Comparison of ENCODE assay signal across 23 cellular contexts in genomic region chr15:37075777-37076176, GRCh38.
"Had no signal": no experiment of that assay in that cellular context is flagged by ENCODE, and none has a peak within 500 bp of the region (broad histone marks: within the 10 kb centered on the region; RNA-seq: fewer than 3 reads in every experiment).

No MANE protein-coding gene starts in this region.

- H3K27ac Mint-ChIP-seq: effector memory CD8-positive, alpha-beta T cell; immature natural killer cell; memory B cell; naive B cell; nephron; stimulated activated memory B cell treated with anti-CD40 and anti-IgM and Interleukin-4, amounts not matched to agents 10 μg/mL and 1 μg/mL and 100 μg/mL, for 72 hours; stimulated activated naive CD8-positive, alpha-beta T cell treated with anti-CD3 and anti-CD28 coated beads, Interleukin-15, Interleukin-2, amounts not matched to agents 100 ng/mL and 50 ng/mL, for 24 hours had no signal

- H3K4me3 Mint-ChIP-seq: effector memory CD8-positive, alpha-beta T cell; immature natural killer cell; naive B cell; nephron; stimulated activated memory B cell treated with anti-CD40 and anti-IgM and Interleukin-4, amounts not matched to agents 10 μg/mL and 1 μg/mL and 100 μg/mL, for 72 hours; stimulated activated naive CD8-positive, alpha-beta T cell treated with anti-CD3 and anti-CD28 coated beads, Interleukin-15, Interleukin-2, amounts not matched to agents 100 ng/mL and 50 ng/mL, for 24 hours had no signal

- H3K4me1 Mint-ChIP-seq: immature natural killer cell, memory B cell, naive B cell had no signal

- H3K27me3 ChIP-seq: esophagus squamous epithelium, gastroesophageal sphincter, left lung, right lobe of liver, spleen, tibial artery, upper lobe of left lung, vagina had no signal

- H3K27ac ChIP-seq: esophagus squamous epithelium, gastroesophageal sphincter, left lung, lower lobe of right lung, psoas muscle, right lobe of liver, spleen, tibial artery, upper lobe of left lung, vagina had no signal

- H3K4me3 ChIP-seq: esophagus squamous epithelium, gastroesophageal sphincter, left lung, lower lobe of right lung, psoas muscle, right lobe of liver, spleen, tibial artery, upper lobe of left lung, vagina had no signal

- H3K4me1 ChIP-seq: lower lobe of right lung, psoas muscle had no signal

- H3K36me3 ChIP-seq: left lung, lower lobe of right lung, right lobe of liver, spleen, tibial artery, upper lobe of left lung, vagina had no signal

- DNase-seq: effector memory CD8-positive, alpha-beta T cell; esophagus squamous epithelium; foreskin fibroblast; immature natural killer cell; left lung; lower lobe of right lung; midbrain; naive B cell; psoas muscle; retina; right lobe of liver; spleen; stimulated activated CD4-positive, alpha-beta T cell treated with anti-CD3 and anti-CD28 coated beads, Interleukin-15, amount 100 ng/mL, for 24 hours; stimulated activated CD4-positive, alpha-beta T cell treated with anti-CD3 and anti-CD28 coated beads, Interleukin-1b, Interleukin-23, amount 100 ng/mL, for 48 hours; stimulated activated CD4-positive, alpha-beta T cell treated with anti-CD3 and anti-CD28 coated beads, Interleukin-4, amount 100 ng/mL, for 24 hours; tibial artery; upper lobe of left lung had no signal

- H3K9me3 Mint-ChIP-seq: effector memory CD8-positive, alpha-beta T cell; memory B cell; naive B cell; nephron; stimulated activated memory B cell treated with anti-CD40 and anti-IgM and Interleukin-4, amounts not matched to agents 10 μg/mL and 1 μg/mL and 100 μg/mL, for 72 hours; stimulated activated naive CD8-positive, alpha-beta T cell treated with anti-CD3 and anti-CD28 coated beads, Interleukin-15, Interleukin-2, amounts not matched to agents 100 ng/mL and 50 ng/mL, for 24 hours had no signal

- ATAC-seq: effector memory CD8-positive, alpha-beta T cell; gastroesophageal sphincter; left lung; lower lobe of right lung; psoas muscle; right lobe of liver; stimulated activated memory B cell treated with anti-CD40 and anti-IgM and Interleukin-4, amounts not matched to agents 10 μg/mL and 1 μg/mL and 100 μg/mL, for 72 hours had no signal

- H3K36me3 Mint-ChIP-seq: immature natural killer cell; memory B cell; naive B cell; stimulated activated memory B cell treated with anti-CD40 and anti-IgM and Interleukin-4, amounts not matched to agents 10 μg/mL and 1 μg/mL and 100 μg/mL, for 72 hours had no signal

- H3K9me3 ChIP-seq: esophagus squamous epithelium, gastroesophageal sphincter, left lung, lower lobe of right lung, psoas muscle, right lobe of liver, spleen, tibial artery, upper lobe of left lung, vagina had no signal
